10 cellular contexts compared by ENCODE assay signal in genomic region chr7:72975656-72976286, GRCh38. TPM values are rescaled to one million over a fixed set of nuclear protein-coding genes. Genes with fewer than 3 reads are reported as not detected.
DNase-seq lines count a peak whose midpoint lies in the region; ATAC-seq and TF ChIP-seq lines count a peak whose summit lies in the region.
"Not testable (repeated sequence)": the region's sequence is repeated elsewhere in the genome, so short reads cannot be mapped to it uniquely, and the experiment has no call there.
"Had no signal": no experiment of that assay in that cellular context is flagged by ENCODE, and none has a peak within 500 bp of the region (broad histone marks: within the 10 kb centered on the region; RNA-seq: fewer than 3 reads in every experiment).

No MANE protein-coding gene starts in this region.

- H3K4me3 ChIP-seq in Peyer's patch, adrenal gland, mucosa of descending colon, psoas muscle, suprapubic skin: not testable (repeated sequence)

- ATAC-seq in Right ventricle myocardium inferior, mucosa of descending colon: not testable (repeated sequence)
- ATAC-seq in left lobe of liver (peak; percentile 5), psoas muscle (peak in 2 of 4 donors; percentile 18 to 20)

- not testable (repeated sequence) for H3K4me1 ChIP-seq in Peyer's patch; adrenal gland (replicated peaks in 1 of 2); mucosa of descending colon (ENCODE audit: low read depth); psoas muscle; suprapubic skin

- DNase-seq in Ammon's horn (ENCODE audit: low spot score), result peak; percentile 0
- peak in 2 of 3 donors; percentile 19 to 44 for DNase-seq in Peyer's patch
- DNase-seq in adrenal gland, result peak; percentile 6 to 48 (median 15)
- peak; percentile 39 for DNase-seq in Right ventricle myocardium inferior (ENCODE audit: missing footprints)
- DNase-seq in left lobe of liver (ENCODE audit: low spot score), result peak; percentile 44
- DNase-seq in mucosa of descending colon, result peak; percentile 1 to 37 (median 24)
- peak; percentile 16 to 43 for DNase-seq in psoas muscle
- DNase-seq in suprapubic skin (ENCODE audit: low spot score in 2 of 2), result peak; percentile 51 to 56

- intact Hi-C loops in adrenal gland (cut with DNase I); Right ventricle myocardium inferior (cut with DNase I); mucosa of descending colon (cut with DNase I, micrococcal nuclease); psoas muscle (cut with DNase I): not testable (repeated sequence)

- H3K9me3 ChIP-seq in Peyer's patch; adrenal gland (replicated peaks in 1 of 3); mucosa of descending colon; psoas muscle; suprapubic skin: not testable (repeated sequence)

- not testable (repeated sequence) for TF ChIP-seq POLR2A in Peyer's patch (IDR thresholded peaks at IDR 0.05); adrenal gland (IDR thresholded peaks at IDR 0.05); suprapubic skin (IDR thresholded peaks at IDR 0.05)

- TF ChIP-seq EP300 in suprapubic skin (IDR thresholded peaks at IDR 0.05), result not testable (repeated sequence)

- not testable (repeated sequence) for H3K36me3 ChIP-seq in Peyer's patch; adrenal gland (replicated peaks in 1 of 2); mucosa of descending colon (ENCODE audit: low read depth); psoas muscle (ENCODE audit: insufficient read depth in 1 of 2, low read depth in 1 of 2); suprapubic skin

- H3K27ac ChIP-seq in Peyer's patch, adrenal gland, psoas muscle, suprapubic skin: not testable (repeated sequence)

- 80 to 81% methylated on average over 7 to 12 of the region's 55 CpGs; no CpG with 5 or more reads in 2 of the 4 donors for WGBS in adrenal gland, 4 donors
- 83 to 92% (median 90%) methylated on average over 7 to 12 of the region's 55 CpGs for WGBS in psoas muscle, 3 donors
- 83% methylated on average over 10 of the region's 55 CpGs for WGBS in suprapubic skin

- not testable (repeated sequence) for H3K27me3 ChIP-seq in Peyer's patch; adrenal gland; psoas muscle (ENCODE audit: insufficient read depth in 3 of 3, low read length in 2 of 3); suprapubic skin

- not testable (repeated sequence) for TF ChIP-seq CTCF in Peyer's patch (IDR thresholded peaks at IDR 0.05); adrenal gland (IDR thresholded peaks at IDR 0.05); mucosa of descending colon (IDR thresholded peaks at IDR 0.05); psoas muscle (IDR thresholded peaks at IDR 0.05); suprapubic skin (IDR thresholded peaks at IDR 0.05)

RNA-seq across cellular contexts. Expression of gene TRIM74, which starts 6.5 kb away (rescaled TPM):
- total RNA-seq in Peyer's patch (1 to 10 TPM in 3 of 4 donors, not detected in 1; 1.8 to 3.2 (median 1.9) TPM), adrenal gland (1 to 10 TPM in 7 of 8 donors, under 1 TPM in 1; 0.55 to 3.7 (median 2.1) TPM), Right ventricle myocardium inferior (0.81 TPM), left lobe of liver (0.78 TPM), mucosa of descending colon (under 1 TPM; 0.43 to 0.95 (median 0.90) TPM), psoas muscle (under 1 TPM in 1 of 4 donors, not detected in 3; 0.36 TPM), suprapubic skin (not detected)
- polyA plus RNA-seq in adrenal gland (1 to 10 TPM in 2 of 3 donors, under 1 TPM in 1; 0.16 to 5.5 (median 3.3) TPM), psoas muscle (under 1 TPM; 0.06 to 0.34 (median 0.07) TPM)
- polyA plus RNA-seq: BJ had no signal

RNA-seq across cellular contexts. Expression of gene POM121, which starts 50.9 kb away (rescaled TPM):
- total RNA-seq in Peyer's patch (10 to 100 TPM; 24.0 to 47.3 (median 37.1) TPM), adrenal gland (10 to 100 TPM; 16.2 to 44.3 (median 25.7) TPM), Right ventricle myocardium inferior (15.5 TPM), left lobe of liver (16.8 TPM), mucosa of descending colon (10 to 100 TPM; 31.0 to 36.3 (median 31.6) TPM), psoas muscle (10 to 100 TPM; 16.6 to 28.1 (median 21.1) TPM), suprapubic skin (10 to 100 TPM; 23.4 to 38.2 (median 30.2) TPM)
- polyA plus RNA-seq in adrenal gland (10 to 100 TPM; 19.7 to 31.0 (median 23.2) TPM), psoas muscle (10 to 100 TPM in 1 of 3 donors, 1 to 10 TPM in 2; 8.0 to 18.0 (median 9.3) TPM)

RNA-seq across cellular contexts. Expression of gene SPDYE8, which starts 53.8 kb away (rescaled TPM):
- total RNA-seq in Peyer's patch (not detected), adrenal gland (not detected), Right ventricle myocardium inferior (not detected), left lobe of liver (not detected), mucosa of descending colon (not detected), psoas muscle (not detected), suprapubic skin (not detected)
- polyA plus RNA-seq in adrenal gland (not detected), psoas muscle (not detected)
- total RNA-seq: CD4-positive, alpha-beta T cell had no signal
- polyA plus RNA-seq: BJ had no signal

Comparison
In these comparisons a context has a peak if more than half of its experiments do, and no peak if none do; other contexts are left out.
1. DNase-seq: peak in every context shown above with its lines; median percentile 54 in suprapubic skin; 44 in left lobe of liver; 39 in Right ventricle myocardium inferior; 32 in Peyer's patch; 30 in psoas muscle; 24 in mucosa of descending colon; 15 in adrenal gland; 0 in Ammon's horn.